ENCODE assay signal across 8 cellular contexts in the genomic region with DNA sequence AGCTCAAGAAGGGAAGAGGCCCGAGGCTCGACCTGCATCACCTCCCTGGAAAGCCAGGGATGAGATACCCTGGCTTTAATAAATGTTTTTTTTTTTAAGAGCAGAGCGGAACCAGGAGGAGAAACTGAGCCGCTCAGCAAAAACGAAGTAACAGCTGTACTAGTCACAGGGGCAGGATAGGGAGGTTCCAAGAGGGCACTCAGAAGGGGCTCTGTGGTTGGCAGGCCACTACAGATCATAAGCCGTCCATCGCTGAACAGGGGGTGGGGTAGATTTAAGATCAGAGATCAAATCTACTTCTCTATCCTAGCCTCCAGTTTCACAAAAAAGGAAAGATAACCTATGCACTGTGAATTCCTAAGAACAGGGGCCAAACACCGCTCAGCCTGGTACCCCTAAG. TPM values are rescaled to one million over a fixed set of nuclear protein-coding genes. Genes with fewer than 3 reads are reported as not detected.
DNase-seq lines count a peak whose midpoint lies in the region; ATAC-seq, FAIRE-seq and TF ChIP-seq lines count a peak whose summit lies in the region.

No MANE protein-coding gene starts in this region.

- H3K27me3 Mint-ChIP-seq in stimulated activated naive CD8-positive, alpha-beta T cell treated with anti-CD3 and anti-CD28 coated beads, Interleukin-15, Interleukin-2, amounts not matched to agents 100 ng/mL and 50 ng/mL, for 24 hours: no peaks in the 10 kb centered on the region

- no peaks in the 10 kb centered on the region for H3K9me3 ChIP-seq in HUES48 (ENCODE audit: control insufficient read depth, insufficient read depth, low read length)
- no peaks in the 10 kb centered on the region for H3K9me3 ChIP-seq in keratinocyte (ENCODE audit: control insufficient read depth, low read depth, low read length)

- H3K27me3 ChIP-seq in ACC112 (ENCODE audit: insufficient read depth, low read length) (no peaks in the 10 kb centered on the region), HUES48 (ENCODE audit: control insufficient read depth, insufficient read depth, low read length) (no peaks in the 10 kb centered on the region), keratinocyte (ENCODE audit: control insufficient read depth, extremely low read depth, insufficient read depth, low read length) (no peaks in the 10 kb centered on the region)

- H2AFZ ChIP-seq in ACC112 (ENCODE audit: low read length, unreplicated experiment): peak overlapping the region; percentile 73
- peak overlapping the region; percentile 80 for H2AFZ ChIP-seq in keratinocyte (ENCODE audit: control insufficient read depth, low read length)

- 2 to 5% (median 3%) methylated on average over 8 of the region's 8 CpGs for WGBS in adipose tissue, 3 donors

- H3K36me3 Mint-ChIP-seq in stimulated activated naive CD8-positive, alpha-beta T cell treated with anti-CD3 and anti-CD28 coated beads, Interleukin-15, Interleukin-2, amounts not matched to agents 100 ng/mL and 50 ng/mL, for 24 hours (ENCODE audit: low read depth): peaks cover 51% of the 10 kb centered on the region

- H3K9me3 Mint-ChIP-seq in stimulated activated naive CD8-positive, alpha-beta T cell treated with anti-CD3 and anti-CD28 coated beads, Interleukin-15, Interleukin-2, amounts not matched to agents 100 ng/mL and 50 ng/mL, for 24 hours: no peaks in the 10 kb centered on the region

- in situ Hi-C loops in GM13977 (cut with MboI; ENCODE audit: low pct_unique_long_range_greater_than_20kb, low sequenced_read_pairs, unreplicated experiment): no loop called here

- DNase-seq in keratinocyte (ENCODE audit: low read depth, low spot score) (no peak), GM03348 (ENCODE audit: low spot score) (no peak), GM13977 (ENCODE audit: low spot score) (no peak)

- no peaks in the 10 kb centered on the region for H3K9me1 ChIP-seq in keratinocyte (ENCODE audit: control insufficient read depth, extremely low read depth, insufficient read depth, low read length)

- H3K27ac ChIP-seq in ACC112 (ENCODE audit: low read depth, low read length) (peak overlapping the region; percentile 81), HUES48 (ENCODE audit: low read depth, low read length) (peak overlapping the region; percentile 98), adipose tissue (ENCODE audit: low read depth, low read length) (peak overlapping the region; percentile 94), keratinocyte (ENCODE audit: control insufficient read depth, insufficient read depth, low read length) (peak overlapping the region; percentile 98)

- peaks cover 31% of the 10 kb centered on the region for H3K4me1 Mint-ChIP-seq in stimulated activated naive CD8-positive, alpha-beta T cell treated with anti-CD3 and anti-CD28 coated beads, Interleukin-15, Interleukin-2, amounts not matched to agents 100 ng/mL and 50 ng/mL, for 24 hours (ENCODE audit: low read depth)

- H3K4me3 ChIP-seq in ACC112 (ENCODE audit: low read depth, low read length): peak overlapping the region; percentile 99
- H3K4me3 ChIP-seq in HUES48 (ENCODE audit: low read depth, low read length): peak overlapping the region; percentile 98
- H3K4me3 ChIP-seq in keratinocyte (ENCODE audit: control insufficient read depth in 2 of 3, extremely low read depth in 1 of 3, insufficient read depth in 2 of 3, low read depth in 1 of 3, low read length in 3 of 3): peak overlapping the region; percentile 72 to 100 (median 100)

- no peak for ATAC-seq in HG03354 (IDR thresholded peaks at IDR 0.05; ENCODE audit: poor library complexity, severe bottlenecking, unreplicated experiment)

- H3K4me1 ChIP-seq in ACC112 (ENCODE audit: control insufficient read depth, insufficient read depth, low read length, unreplicated experiment): peaks cover 4% of the 10 kb centered on the region
- H3K4me1 ChIP-seq in HUES48 (ENCODE audit: control insufficient read depth, insufficient read depth, low read length): peaks cover 8% of the 10 kb centered on the region
- peaks cover 22% of the 10 kb centered on the region for H3K4me1 ChIP-seq in keratinocyte (ENCODE audit: control insufficient read depth, extremely low read depth, insufficient read depth, low read length)

- H3K36me3 ChIP-seq in ACC112 (ENCODE audit: insufficient read depth, low read length) (peaks cover 19% of the 10 kb centered on the region), HUES48 (ENCODE audit: control insufficient read depth, insufficient read depth, low read length) (peaks cover 39% of the 10 kb centered on the region), keratinocyte (ENCODE audit: control insufficient read depth in 2 of 2, extremely low read depth in 1 of 2, insufficient read depth in 2 of 2, low read length in 2 of 2) (peaks cover 17 to 40% of the 10 kb centered on the region in 2 experiments)

- H3K79me2 ChIP-seq in ACC112 (ENCODE audit: control insufficient read depth, insufficient read depth, low read length, unreplicated experiment) (peaks cover 30% of the 10 kb centered on the region), keratinocyte (ENCODE audit: control insufficient read depth, insufficient read depth, low read length) (peaks cover 49% of the 10 kb centered on the region)

- TF ChIP-seq CTCF in keratinocyte (optimal IDR thresholded peaks at IDR 0.05 in 1 of 3, IDR thresholded peaks at IDR 0.05 in 1 of 3, conservative IDR thresholded peaks at IDR 0.05 in 1 of 3; ENCODE audit: extremely low read depth in 1 of 3, insufficient read depth in 2 of 3, low read length in 3 of 3): no peak
- TF ChIP-seq CTCF in GM13977 (IDR thresholded peaks at IDR 0.05; ENCODE audit: extremely low read depth, insufficient read depth, missing control alignments): no peak

- peak overlapping the region; percentile 93 for H3K4me3 Mint-ChIP-seq in stimulated activated naive CD8-positive, alpha-beta T cell treated with anti-CD3 and anti-CD28 coated beads, Interleukin-15, Interleukin-2, amounts not matched to agents 100 ng/mL and 50 ng/mL, for 24 hours

- H3K9ac ChIP-seq in HUES48 (ENCODE audit: low read depth, low read length) (peak overlapping the region; percentile 94), keratinocyte (ENCODE audit: control insufficient read depth, extremely low read depth, insufficient read depth, low read length) (peak overlapping the region; percentile 99)

- peak overlapping the region; percentile 85 for H3K4me2 ChIP-seq in keratinocyte (ENCODE audit: control insufficient read depth, extremely low read depth, insufficient read depth, low read depth, low read length)

- dilution Hi-C loops in keratinocyte (cut with MboI; ENCODE audit: extremely low pct_ligation_motif_present, low sequenced_read_pairs): no loop called here

- FAIRE-seq in keratinocyte (lab: Jason Lieb, UNC): no peak

- peak overlapping the region; percentile 98 for H3K27ac Mint-ChIP-seq in stimulated activated naive CD8-positive, alpha-beta T cell treated with anti-CD3 and anti-CD28 coated beads, Interleukin-15, Interleukin-2, amounts not matched to agents 100 ng/mL and 50 ng/mL, for 24 hours

- peaks cover 14% of the 10 kb centered on the region for H4K20me1 ChIP-seq in keratinocyte (ENCODE audit: control insufficient read depth, extremely low read depth, insufficient read depth, low read length)

RNA-seq across cellular contexts. Expression of gene EIF3D, which starts 0.6 kb away (rescaled TPM):
- polyA plus RNA-seq in adipose tissue (100 to 1,000 TPM; 140 to 282 (median 154) TPM), keratinocyte (407 to 443 TPM (median 408 TPM) in 3 replicates)
- polyA plus RNA-seq in keratinocyte (2011; ENCODE audit: low read depth): 273 TPM
- polyA plus RNA-seq in keratinocyte (2011; cell fraction: cytosol; rRNA removed): 360 and 419 TPM in 2 replicates
- polyA plus RNA-seq in keratinocyte (2011; cell fraction: nucleus; rRNA removed): 391 and 401 TPM in 2 replicates
- 234 and 254 TPM in 2 replicates for polyA plus RNA-seq in keratinocyte (2012; ENCODE audit: low replicate concordance)
- polyA minus RNA-seq in keratinocyte: 322 to 527 TPM (median 490 TPM) in 3 replicates
- polyA minus RNA-seq in keratinocyte (2011; cell fraction: cytosol; rRNA and poly(A)+ RNA removed): 345 TPM
- 153 and 187 TPM in 2 replicates for polyA minus RNA-seq in keratinocyte (2011; cell fraction: nucleus; rRNA and poly(A)+ RNA removed)

RNA-seq across cellular contexts. Expression of gene FOXRED2, which starts 21.5 kb away (rescaled TPM):
- polyA plus RNA-seq in adipose tissue (1 to 10 TPM; 2.2 to 4.3 (median 2.7) TPM), keratinocyte (0.54 to 1.9 TPM (median 0.71 TPM) in 3 replicates)
- 0.56 TPM for polyA plus RNA-seq in keratinocyte (2011; ENCODE audit: low read depth)
- 0.79 and 1.1 TPM in 2 replicates for polyA plus RNA-seq in keratinocyte (2011; cell fraction: cytosol; rRNA removed)
- polyA plus RNA-seq in keratinocyte (2011; cell fraction: nucleus; rRNA removed): 2.0 and 2.3 TPM in 2 replicates
- polyA plus RNA-seq in keratinocyte (2012; ENCODE audit: low replicate concordance): 1.4 and 2.1 TPM in 2 replicates
- polyA minus RNA-seq in keratinocyte: 1.3 to 5.1 TPM (median 1.8 TPM) in 3 replicates
- not detected for polyA minus RNA-seq in keratinocyte (2011; cell fraction: cytosol; rRNA and poly(A)+ RNA removed)
- 1.6 and 2.2 TPM in 2 replicates for polyA minus RNA-seq in keratinocyte (2011; cell fraction: nucleus; rRNA and poly(A)+ RNA removed)

RNA-seq across cellular contexts. Expression of gene TXN2, which starts 46.9 kb away (rescaled TPM):
- polyA plus RNA-seq in adipose tissue (100 to 1,000 TPM in 2 of 3 donors, 10 to 100 TPM in 1; 59.1 to 125 (median 124) TPM), keratinocyte (92.5 to 99.2 TPM (median 95.9 TPM) in 3 replicates)
- polyA plus RNA-seq in keratinocyte (2011; ENCODE audit: low read depth): 28.6 TPM
- polyA plus RNA-seq in keratinocyte (2011; cell fraction: cytosol; rRNA removed): 93.8 and 123 TPM in 2 replicates
- 58.4 and 68.3 TPM in 2 replicates for polyA plus RNA-seq in keratinocyte (2011; cell fraction: nucleus; rRNA removed)
- polyA plus RNA-seq in keratinocyte (2012; ENCODE audit: low replicate concordance): 40.9 and 62.6 TPM in 2 replicates
- 62.9 to 78.3 TPM (median 72.1 TPM) in 3 replicates for polyA minus RNA-seq in keratinocyte
- 57.2 TPM for polyA minus RNA-seq in keratinocyte (2011; cell fraction: cytosol; rRNA and poly(A)+ RNA removed)
- 16.5 and 17.5 TPM in 2 replicates for polyA minus RNA-seq in keratinocyte (2011; cell fraction: nucleus; rRNA and poly(A)+ RNA removed)
